In the genomic region with DNA sequence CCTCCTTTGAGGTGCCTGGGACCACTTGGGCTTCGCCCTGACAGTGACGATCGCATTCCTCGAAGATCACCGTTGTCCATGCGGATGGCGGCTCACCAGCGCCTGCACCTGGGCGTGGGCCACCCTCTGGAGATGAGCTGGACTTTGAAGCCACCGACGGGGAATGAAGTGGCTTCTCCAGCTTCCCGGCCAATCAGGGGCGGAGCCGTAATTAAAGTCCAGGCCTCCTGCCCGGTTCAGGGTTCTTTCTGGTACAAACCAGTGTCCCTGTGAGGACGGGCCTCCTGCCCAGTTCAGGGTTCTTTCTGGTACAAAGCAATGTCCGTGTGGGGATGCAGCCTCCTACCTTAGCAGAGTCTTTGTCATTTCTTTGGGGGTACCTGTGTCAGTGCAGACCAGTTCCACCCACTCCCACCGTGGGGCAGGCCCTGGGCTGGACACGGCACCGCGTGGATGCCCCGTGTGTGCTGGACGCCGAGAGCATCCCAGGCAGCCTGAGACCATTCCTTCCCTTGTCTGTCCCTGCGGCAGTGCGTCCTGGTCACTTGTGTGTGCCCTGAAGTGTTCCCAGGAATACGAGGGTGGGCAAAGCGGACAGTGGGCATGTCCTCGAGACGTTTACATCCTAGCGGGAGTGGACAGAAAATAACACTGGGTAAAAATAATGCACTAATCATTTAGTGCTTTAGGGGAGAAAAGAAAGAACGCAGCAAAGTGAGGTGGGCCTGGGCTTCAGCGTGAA, we compare ENCODE assay signal across 1 cellular context.
TF ChIP-seq lines count a peak whose summit lies in the region.

No MANE protein-coding gene starts in this region.

TF ChIP-seq in HepG2, 621 proteins besides CTCF, POLR2A, EP300 and RAD21 (continues in another document):
- no peak for TF ChIP-seq ZNF121 (CRISPR knock-in tag; IDR thresholded peaks at IDR 0.05)
- TF ChIP-seq, protein P1, sequence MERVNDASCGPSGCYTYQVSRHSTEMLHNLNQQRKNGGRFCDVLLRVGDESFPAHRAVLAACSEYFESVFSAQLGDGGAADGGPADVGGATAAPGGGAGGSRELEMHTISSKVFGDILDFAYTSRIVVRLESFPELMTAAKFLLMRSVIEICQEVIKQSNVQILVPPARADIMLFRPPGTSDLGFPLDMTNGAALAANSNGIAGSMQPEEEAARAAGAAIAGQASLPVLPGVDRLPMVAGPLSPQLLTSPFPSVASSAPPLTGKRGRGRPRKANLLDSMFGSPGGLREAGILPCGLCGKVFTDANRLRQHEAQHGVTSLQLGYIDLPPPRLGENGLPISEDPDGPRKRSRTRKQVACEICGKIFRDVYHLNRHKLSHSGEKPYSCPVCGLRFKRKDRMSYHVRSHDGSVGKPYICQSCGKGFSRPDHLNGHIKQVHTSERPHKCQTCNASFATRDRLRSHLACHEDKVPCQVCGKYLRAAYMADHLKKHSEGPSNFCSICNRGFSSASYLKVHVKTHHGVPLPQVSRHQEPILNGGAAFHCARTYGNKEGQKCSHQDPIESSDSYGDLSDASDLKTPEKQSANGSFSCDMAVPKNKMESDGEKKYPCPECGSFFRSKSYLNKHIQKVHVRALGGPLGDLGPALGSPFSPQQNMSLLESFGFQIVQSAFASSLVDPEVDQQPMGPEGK (CRISPR knock-in tag; IDR thresholded peaks at IDR 0.05), result no peak
- TF ChIP-seq, protein P2, sequence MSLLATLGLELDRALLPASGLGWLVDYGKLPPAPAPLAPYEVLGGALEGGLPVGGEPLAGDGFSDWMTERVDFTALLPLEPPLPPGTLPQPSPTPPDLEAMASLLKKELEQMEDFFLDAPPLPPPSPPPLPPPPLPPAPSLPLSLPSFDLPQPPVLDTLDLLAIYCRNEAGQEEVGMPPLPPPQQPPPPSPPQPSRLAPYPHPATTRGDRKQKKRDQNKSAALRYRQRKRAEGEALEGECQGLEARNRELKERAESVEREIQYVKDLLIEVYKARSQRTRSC (CRISPR knock-in tag; IDR thresholded peaks at IDR 0.05; ENCODE audit: low read depth), result no peak
- TF ChIP-seq ASH2L (IDR thresholded peaks at IDR 0.05; ENCODE audit: insufficient read length, low read depth, low read length), result no peak
- peak; percentile 47; the same call in 1 of the 2 replicates for TF ChIP-seq ZNF501 (CRISPR knock-in tag; IDR thresholded peaks at IDR 0.05)
- no peak for TF ChIP-seq KDM3A (CRISPR knock-in tag; IDR thresholded peaks at IDR 0.05; ENCODE audit: low read depth)
- no peak for TF ChIP-seq ELF3 (CRISPR knock-in tag; IDR thresholded peaks at IDR 0.05)
- no peak for TF ChIP-seq MAZ (IDR thresholded peaks at IDR 0.05; ENCODE audit: borderline replicate concordance, low read depth, low read length)
- TF ChIP-seq MAZ (CRISPR knock-in tag; IDR thresholded peaks at IDR 0.05; ENCODE audit: low read depth), result no peak
- no peak for TF ChIP-seq ZFP1 (CRISPR knock-in tag; IDR thresholded peaks at IDR 0.05)
- TF ChIP-seq U2AF2 (IDR thresholded peaks at IDR 0.05; ENCODE audit: low read depth, low read length), result no peak
- no peak for TF ChIP-seq ZNF552 (CRISPR knock-in tag; IDR thresholded peaks at IDR 0.05; ENCODE audit: borderline replicate concordance)
- 0 out of 2 replicates have a peak, but pooled peaks have one; percentile 12 for TF ChIP-seq ZNF768 (CRISPR knock-in tag; IDR thresholded peaks at IDR 0.05)
- no peak for TF ChIP-seq ZNF430 (CRISPR knock-in tag; IDR thresholded peaks at IDR 0.05)
- TF ChIP-seq, protein P3, sequence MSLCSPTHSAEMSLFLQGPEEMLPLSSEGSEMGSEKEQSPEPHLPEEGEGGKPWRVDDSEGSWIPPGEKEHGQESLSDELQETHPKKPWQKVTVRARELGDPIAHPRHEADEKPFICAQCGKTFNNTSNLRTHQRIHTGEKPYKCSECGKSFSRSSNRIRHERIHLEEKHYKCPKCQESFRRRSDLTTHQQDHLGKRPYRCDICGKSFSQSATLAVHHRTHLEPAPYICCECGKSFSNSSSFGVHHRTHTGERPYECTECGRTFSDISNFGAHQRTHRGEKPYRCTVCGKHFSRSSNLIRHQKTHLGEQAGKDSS (CRISPR knock-in tag; IDR thresholded peaks at IDR 0.05; ENCODE audit: borderline replicate concordance, low read depth), result no peak
- no peak for TF ChIP-seq CBX5 (CRISPR knock-in tag; IDR thresholded peaks at IDR 0.05; ENCODE audit: borderline replicate concordance)
- no peak for TF ChIP-seq AKAP8 (CRISPR knock-in tag; IDR thresholded peaks at IDR 0.05)
- no peak for TF ChIP-seq ZFP37 (CRISPR knock-in tag; IDR thresholded peaks at IDR 0.05; ENCODE audit: borderline replicate concordance)
- no peak for TF ChIP-seq HNRNPK (IDR thresholded peaks at IDR 0.05; ENCODE audit: low read depth, low read length, poor library complexity, severe bottlenecking)
- TF ChIP-seq, protein P4, sequence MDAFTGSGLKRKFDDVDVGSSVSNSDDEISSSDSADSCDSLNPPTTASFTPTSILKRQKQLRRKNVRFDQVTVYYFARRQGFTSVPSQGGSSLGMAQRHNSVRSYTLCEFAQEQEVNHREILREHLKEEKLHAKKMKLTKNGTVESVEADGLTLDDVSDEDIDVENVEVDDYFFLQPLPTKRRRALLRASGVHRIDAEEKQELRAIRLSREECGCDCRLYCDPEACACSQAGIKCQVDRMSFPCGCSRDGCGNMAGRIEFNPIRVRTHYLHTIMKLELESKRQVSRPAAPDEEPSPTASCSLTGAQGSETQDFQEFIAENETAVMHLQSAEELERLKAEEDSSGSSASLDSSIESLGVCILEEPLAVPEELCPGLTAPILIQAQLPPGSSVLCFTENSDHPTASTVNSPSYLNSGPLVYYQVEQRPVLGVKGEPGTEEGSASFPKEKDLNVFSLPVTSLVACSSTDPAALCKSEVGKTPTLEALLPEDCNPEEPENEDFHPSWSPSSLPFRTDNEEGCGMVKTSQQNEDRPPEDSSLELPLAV (CRISPR knock-in tag; conservative IDR thresholded peaks at IDR 0.05; ENCODE audit: low read depth), result no peak
- no peak for TF ChIP-seq ISX (CRISPR knock-in tag; conservative IDR thresholded peaks at IDR 0.05)
- TF ChIP-seq SOX13 (IDR thresholded peaks at IDR 0.05), result no peak
- TF ChIP-seq SOX13 (CRISPR knock-in tag; conservative IDR thresholded peaks at IDR 0.05 in 1 of 2, IDR thresholded peaks at IDR 0.05 in 1 of 2), result no peak
- TF ChIP-seq, protein P5, sequence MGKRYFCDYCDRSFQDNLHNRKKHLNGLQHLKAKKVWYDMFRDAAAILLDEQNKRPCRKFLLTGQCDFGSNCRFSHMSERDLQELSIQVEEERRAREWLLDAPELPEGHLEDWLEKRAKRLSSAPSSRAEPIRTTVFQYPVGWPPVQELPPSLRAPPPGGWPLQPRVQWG (CRISPR knock-in tag; IDR thresholded peaks at IDR 0.05; ENCODE audit: borderline replicate concordance, low read depth), result no peak
- no peak for TF ChIP-seq RFX1 (IDR thresholded peaks at IDR 0.05)
- TF ChIP-seq SATB2 (CRISPR knock-in tag; IDR thresholded peaks at IDR 0.05), result no peak
- no peak for TF ChIP-seq ZBTB8A (CRISPR knock-in tag; IDR thresholded peaks at IDR 0.05; ENCODE audit: borderline replicate concordance, low read depth)
- peak; percentile 48 for TF ChIP-seq TEAD3 (CRISPR knock-in tag; optimal IDR thresholded peaks at IDR 0.05; ENCODE audit: borderline replicate concordance)
- TF ChIP-seq KLF6 (CRISPR knock-in tag; IDR thresholded peaks at IDR 0.05), result no peak
- peak; percentile 30; the same call in 1 of the 2 replicates for TF ChIP-seq STAG1 (CRISPR knock-in tag; IDR thresholded peaks at IDR 0.05)
- TF ChIP-seq ZSCAN9 (CRISPR knock-in tag; IDR thresholded peaks at IDR 0.05; ENCODE audit: borderline replicate concordance), result no peak
- no peak for TF ChIP-seq ZNF749 (CRISPR knock-in tag; IDR thresholded peaks at IDR 0.05; ENCODE audit: borderline replicate concordance)
- TF ChIP-seq MEIS1 (CRISPR knock-in tag; IDR thresholded peaks at IDR 0.05; ENCODE audit: borderline replicate concordance), result 0 out of 2 replicates have a peak, but pooled peaks have one; percentile 7
- TF ChIP-seq ZNF101 (CRISPR knock-in tag; IDR thresholded peaks at IDR 0.05; ENCODE audit: borderline replicate concordance, low read depth), result 0 out of 2 replicates have a peak, but pooled peaks have one; percentile 4
- no peak for TF ChIP-seq EEA1 (CRISPR knock-in tag; IDR thresholded peaks at IDR 0.05; ENCODE audit: borderline replicate concordance)
- no peak for TF ChIP-seq ZFP36L1 (CRISPR knock-in tag; IDR thresholded peaks at IDR 0.05)
- TF ChIP-seq ZNF383 (CRISPR knock-in tag; IDR thresholded peaks at IDR 0.05; ENCODE audit: borderline replicate concordance), result no peak
- TF ChIP-seq XBP1 (CRISPR knock-in tag; IDR thresholded peaks at IDR 0.05), result no peak
- TF ChIP-seq, protein P6, sequence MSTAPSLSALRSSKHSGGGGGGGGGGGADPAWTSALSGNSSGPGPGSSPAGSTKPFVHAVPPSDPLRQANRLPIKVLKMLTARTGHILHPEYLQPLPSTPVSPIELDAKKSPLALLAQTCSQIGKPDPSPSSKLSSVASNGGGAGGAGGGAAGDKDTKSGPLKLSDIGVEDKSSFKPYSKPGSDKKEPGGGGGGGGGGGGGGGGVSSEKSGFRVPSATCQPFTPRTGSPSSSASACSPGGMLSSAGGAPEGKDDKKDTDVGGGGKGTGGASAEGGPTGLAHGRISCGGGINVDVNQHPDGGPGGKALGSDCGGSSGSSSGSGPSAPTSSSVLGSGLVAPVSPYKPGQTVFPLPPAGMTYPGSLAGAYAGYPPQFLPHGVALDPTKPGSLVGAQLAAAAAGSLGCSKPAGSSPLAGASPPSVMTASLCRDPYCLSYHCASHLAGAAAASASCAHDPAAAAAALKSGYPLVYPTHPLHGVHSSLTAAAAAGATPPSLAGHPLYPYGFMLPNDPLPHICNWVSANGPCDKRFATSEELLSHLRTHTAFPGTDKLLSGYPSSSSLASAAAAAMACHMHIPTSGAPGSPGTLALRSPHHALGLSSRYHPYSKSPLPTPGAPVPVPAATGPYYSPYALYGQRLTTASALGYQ (CRISPR knock-in tag; IDR thresholded peaks at IDR 0.05), result no peak
- no peak for TF ChIP-seq ZBTB38 (CRISPR knock-in tag; IDR thresholded peaks at IDR 0.05)
- TF ChIP-seq HNF4G (IDR thresholded peaks at IDR 0.05; ENCODE audit: borderline replicate concordance, low read depth, low read length), result peak; percentile 56; the same call in 1 of the 2 replicates
- 0 out of 2 replicates have a peak, but pooled peaks have one; percentile 31 for TF ChIP-seq HNF4G (CRISPR knock-in tag; IDR thresholded peaks at IDR 0.05; ENCODE audit: borderline replicate concordance, low read depth)
- TF ChIP-seq KMT2A (CRISPR knock-in tag; IDR thresholded peaks at IDR 0.05), result no peak
- no peak for TF ChIP-seq ZNF556 (CRISPR knock-in tag; IDR thresholded peaks at IDR 0.05; ENCODE audit: borderline replicate concordance)
- TF ChIP-seq RNF2 (conservative IDR thresholded peaks at IDR 0.05; ENCODE audit: low read depth), result no peak
- 0 out of 2 replicates have a peak, but pooled peaks have one; percentile 17 for TF ChIP-seq SAP130 (CRISPR knock-in tag; IDR thresholded peaks at IDR 0.05; ENCODE audit: low read depth)
- TF ChIP-seq ZNF766 (CRISPR knock-in tag; IDR thresholded peaks at IDR 0.05; ENCODE audit: borderline replicate concordance), result no peak
- TF ChIP-seq, protein P7, sequence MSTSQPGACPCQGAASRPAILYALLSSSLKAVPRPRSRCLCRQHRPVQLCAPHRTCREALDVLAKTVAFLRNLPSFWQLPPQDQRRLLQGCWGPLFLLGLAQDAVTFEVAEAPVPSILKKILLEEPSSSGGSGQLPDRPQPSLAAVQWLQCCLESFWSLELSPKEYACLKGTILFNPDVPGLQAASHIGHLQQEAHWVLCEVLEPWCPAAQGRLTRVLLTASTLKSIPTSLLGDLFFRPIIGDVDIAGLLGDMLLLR (CRISPR knock-in tag; IDR thresholded peaks at IDR 0.05), result no peak
- TF ChIP-seq KDM4B (CRISPR knock-in tag; IDR thresholded peaks at IDR 0.05), result no peak
- TF ChIP-seq, protein P8, sequence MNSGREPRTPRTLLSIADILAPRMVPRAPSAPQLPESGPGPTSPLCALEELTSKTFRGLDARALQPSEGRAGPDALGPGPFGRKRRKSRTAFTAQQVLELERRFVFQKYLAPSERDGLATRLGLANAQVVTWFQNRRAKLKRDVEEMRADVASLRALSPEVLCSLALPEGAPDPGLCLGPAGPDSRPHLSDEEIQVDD (CRISPR knock-in tag; IDR thresholded peaks at IDR 0.05; ENCODE audit: borderline replicate concordance), result no peak
- no peak for TF ChIP-seq MAF1 (CRISPR knock-in tag; IDR thresholded peaks at IDR 0.05; ENCODE audit: borderline replicate concordance)
- TF ChIP-seq ZNF205 (CRISPR knock-in tag; IDR thresholded peaks at IDR 0.05), result no peak
- TF ChIP-seq, protein P9, sequence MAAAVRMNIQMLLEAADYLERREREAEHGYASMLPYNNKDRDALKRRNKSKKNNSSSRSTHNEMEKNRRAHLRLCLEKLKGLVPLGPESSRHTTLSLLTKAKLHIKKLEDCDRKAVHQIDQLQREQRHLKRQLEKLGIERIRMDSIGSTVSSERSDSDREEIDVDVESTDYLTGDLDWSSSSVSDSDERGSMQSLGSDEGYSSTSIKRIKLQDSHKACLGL (CRISPR knock-in tag; IDR thresholded peaks at IDR 0.05), result no peak
- peak; percentile 17; the same call in 1 of the 2 replicates for TF ChIP-seq SP5 (CRISPR knock-in tag; IDR thresholded peaks at IDR 0.05; ENCODE audit: borderline replicate concordance, low read depth)
- no peak for TF ChIP-seq ZNF451 (CRISPR knock-in tag; IDR thresholded peaks at IDR 0.05)
